26 cellular contexts compared by ENCODE assay signal in the genomic region with DNA sequence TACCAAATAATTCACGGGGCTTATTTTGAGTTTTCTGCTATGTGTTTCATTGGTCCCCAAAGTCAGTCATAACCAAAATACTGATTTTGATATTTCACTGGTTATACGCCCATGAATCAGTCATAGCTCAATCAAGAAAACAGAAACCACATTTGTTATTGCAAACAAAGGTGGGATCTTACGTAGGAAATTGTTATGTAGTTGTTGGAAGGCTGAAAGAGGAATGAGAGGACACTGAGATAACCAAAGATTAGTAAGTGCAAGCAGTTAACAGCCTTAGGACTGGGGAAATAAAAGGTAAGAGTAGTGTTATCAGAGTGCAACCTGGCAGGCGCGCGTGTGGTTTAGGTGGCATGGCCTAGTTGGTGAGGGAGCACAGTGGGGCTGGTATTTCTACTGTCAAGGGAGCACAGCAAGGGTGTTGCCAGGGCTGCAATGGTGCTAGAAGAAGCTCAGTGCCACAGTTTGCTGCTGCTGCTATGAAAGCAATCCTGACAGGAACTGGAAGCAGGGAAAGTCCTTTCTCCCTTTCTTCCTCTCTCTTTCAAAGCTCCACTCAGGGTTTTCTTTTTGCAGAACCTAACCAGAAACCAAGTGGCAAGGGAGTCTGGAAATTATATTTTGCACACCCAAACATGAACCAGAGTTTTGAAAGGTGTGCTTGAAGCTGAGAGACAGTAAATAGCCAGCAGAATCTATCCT. TPM values are rescaled to one million over a fixed set of nuclear protein-coding genes. Genes with fewer than 3 reads are reported as not detected.
DNase-seq lines count a peak whose midpoint lies in the region; ATAC-seq, FAIRE-seq and TF ChIP-seq lines count a peak whose summit lies in the region.
"Had no signal": no experiment of that assay in that cellular context is flagged by ENCODE, and none has a peak within 500 bp of the region (broad histone marks: within the 10 kb centered on the region; RNA-seq: fewer than 3 reads in every experiment).

No MANE protein-coding gene starts in this region.

- dilution Hi-C loops in endothelial cell of umbilical vein (cut with MboI; ENCODE audit: extremely low pct_ligation_motif_present, low sequenced_read_pairs): no loop called here

- H3K79me2 ChIP-seq in DND-41 (ENCODE audit: insufficient read depth, low read length): no peaks in the 10 kb centered on the region
- H3K79me2 ChIP-seq in endothelial cell of umbilical vein (ENCODE audit: control insufficient read depth, insufficient read depth, low read length): no peaks in the 10 kb centered on the region

- intact Hi-C loops in endothelial cell of umbilical vein (cut with micrococcal nuclease): loop anchor here (10.0 kb wide), 1 partner anchor 565 kb away; no protein-coding TSS in a partner anchor

- H3K9me3 ChIP-seq in DND-41 (ENCODE audit: insufficient read depth, low read length, severe bottlenecking) (no peaks in the 10 kb centered on the region), endothelial cell of umbilical vein (replicated peaks; ENCODE audit: control insufficient read depth, insufficient read depth, low read length) (no peaks in the 10 kb centered on the region)
- H3K9me3 ChIP-seq: colonic mucosa, heart left ventricle, upper lobe of right lung had no signal

- no peak overlapping the region for H3K4me3 Mint-ChIP-seq in IgD-negative memory B cell
- H3K4me3 Mint-ChIP-seq: activated CD4-positive, alpha-beta T cell treated with anti-CD3 and anti-CD28 coated beads, Interleukin-2, amount 10 ng/mL, durations not matched to agents 7 days and 5 days; naive thymus-derived CD4-positive, alpha-beta T cell had no signal

- H3K4me2 ChIP-seq in DND-41 (ENCODE audit: insufficient read depth, low read length): no peak overlapping the region
- no peak overlapping the region for H3K4me2 ChIP-seq in endothelial cell of umbilical vein (ENCODE audit: insufficient read depth, low read length)

- no peak overlapping the region for H3K4me3 ChIP-seq in DND-41 (ENCODE audit: low read depth in 1 of 2, low read length in 2 of 2)
- no peak overlapping the region for H3K4me3 ChIP-seq in endothelial cell of umbilical vein (replicated peaks in 1 of 3; ENCODE audit: insufficient read depth in 1 of 3, low read depth in 1 of 3, low read length in 3 of 3)
- H3K4me3 ChIP-seq: colonic mucosa, heart left ventricle, skin epidermis, upper lobe of right lung had no signal

- peak; percentile 23 for DNase-seq in activated naive CD4-positive, alpha-beta T cell treated with Interleukin-2 at 50 U/mL for 16 hours
- DNase-seq in activated naive CD4-positive, alpha-beta T cell (lab: John Stamatoyannopoulos, UW): no peak
- no peak for DNase-seq in DND-41
- DNase-seq in endothelial cell of umbilical vein (ENCODE audit: low read depth, low spot score): no peak
- no peak for DNase-seq in NK-92 (lab: John Stamatoyannopoulos, UW; ENCODE audit: unreplicated experiment)
- DNase-seq in NCI-H1436 treated with DMSO at 0.1 percent for 48 hours (lab: John Stamatoyannopoulos, UW): no peak
- DNase-seq: activated CD4-positive, alpha-beta T cell treated with anti-CD3 and anti-CD28 coated beads, Interleukin-2, amount 10 ng/mL, durations not matched to agents 7 days and 5 days; anterior cingulate cortex; colonic mucosa; effector memory CD4-positive, alpha-beta T cell; foreskin fibroblast; heart left ventricle; Karpas-422; kidney; midbrain; naive thymus-derived CD4-positive, alpha-beta T cell; NCI-H1436; NCI-H2107; NCI-H446; NCI-H82; stimulated activated CD4-positive, alpha-beta T cell treated with anti-CD3 and anti-CD28 coated beads, Interleukin-1b, Interleukin-23, amount 100 ng/mL, for 48 hours; upper lobe of right lung had no signal

- CTCF ChIA-PET in endothelial cell of umbilical vein (lab: Charles Lee): no interaction called here

- TF ChIP-seq CTCF in DND-41 (IDR thresholded peaks at IDR 0.05; ENCODE audit: borderline replicate concordance, extremely low read depth, low read length, poor library complexity, severe bottlenecking) (no peak), endothelial cell of umbilical vein (IDR thresholded peaks at IDR 0.05; ENCODE audit: extremely low read depth in 1 of 2, insufficient read depth in 1 of 2, low read depth in 1 of 2, low read length in 2 of 2) (no peak)

- POLR2A ChIA-PET in endothelial cell of umbilical vein (lab: Charles Lee): interaction anchor here (1.0 kb wide), 1 partner anchor 16 kb away, joined by 4 read pairs; no protein-coding TSS in a partner anchor

- H3K27me3 Mint-ChIP-seq in IgD-negative memory B cell: no peaks in the 10 kb centered on the region
- H3K27me3 Mint-ChIP-seq: activated CD4-positive, alpha-beta T cell treated with anti-CD3 and anti-CD28 coated beads, Interleukin-2, amount 10 ng/mL, durations not matched to agents 7 days and 5 days; naive thymus-derived CD4-positive, alpha-beta T cell had no signal

- peaks cover 0 to 4% (median 0%) of the 10 kb centered on the region in 3 donors for H3K9me3 Mint-ChIP-seq in IgD-negative memory B cell

- H3K36me3 ChIP-seq in DND-41 (ENCODE audit: insufficient read depth, low read length): no peaks in the 10 kb centered on the region
- no peaks in the 10 kb centered on the region for H3K36me3 ChIP-seq in endothelial cell of umbilical vein (ENCODE audit: control insufficient read depth in 2 of 2, extremely low read depth in 1 of 2, insufficient read depth in 2 of 2, low read length in 2 of 2)
- H3K36me3 ChIP-seq: colonic mucosa, upper lobe of right lung had no signal

- FAIRE-seq in endothelial cell of umbilical vein (lab: Jason Lieb, UNC): peak; percentile 18
- FAIRE-seq: bronchial epithelial cell, kidney had no signal

- no TSS peak for BruUV-seq in endothelial cell of umbilical vein (replicated peaks; lab: Mats Ljungman, UMichigan)

- peak overlapping the region in 2 of 3 donors; percentile 50 to 55 for H3K27ac Mint-ChIP-seq in IgD-negative memory B cell
- H3K27ac Mint-ChIP-seq: activated CD4-positive, alpha-beta T cell treated with anti-CD3 and anti-CD28 coated beads, Interleukin-2, amount 10 ng/mL, durations not matched to agents 7 days and 5 days; naive thymus-derived CD4-positive, alpha-beta T cell had no signal

- peak; percentile 35; the same call in 1 of the 3 replicates for ATAC-seq in DND-41 (ENCODE audit: insufficient read depth, low read depth)
- ATAC-seq: heart left ventricle, upper lobe of right lung had no signal

- TF ChIP-seq POLR2A in endothelial cell of umbilical vein (IDR thresholded peaks at IDR 0.05; ENCODE audit: low read depth, low read length): no peak

- H2AFZ ChIP-seq in DND-41 (ENCODE audit: low read depth, low read length) (no peak overlapping the region), endothelial cell of umbilical vein (ENCODE audit: low read depth, low read length) (no peak overlapping the region)

- no peaks in the 10 kb centered on the region for H3K9me1 ChIP-seq in endothelial cell of umbilical vein (replicated peaks; ENCODE audit: control insufficient read depth, extremely low read depth, insufficient read depth, low read length)

- no peaks in the 10 kb centered on the region for H3K4me1 Mint-ChIP-seq in IgD-negative memory B cell

- H3K36me3 Mint-ChIP-seq in IgD-negative memory B cell: peaks cover 3% of the 10 kb centered on the region

- H3K27ac ChIP-seq in DND-41 (ENCODE audit: low read length): no peak overlapping the region
- H3K27ac ChIP-seq in endothelial cell of umbilical vein (ENCODE audit: insufficient read depth, low read depth, low read length): no peak overlapping the region
- H3K27ac ChIP-seq: C4-2B, colonic mucosa, heart left ventricle, skin epidermis, upper lobe of right lung had no signal

- no peak overlapping the region for H3K9ac ChIP-seq in DND-41 (ENCODE audit: low read depth, low read length)
- no peak overlapping the region for H3K9ac ChIP-seq in endothelial cell of umbilical vein (replicated peaks; ENCODE audit: extremely low read depth, insufficient read depth, low read length)

- H3K27me3 ChIP-seq in DND-41 (ENCODE audit: insufficient read depth, low read length, poor library complexity) (no peaks in the 10 kb centered on the region), endothelial cell of umbilical vein (ENCODE audit: control insufficient read depth in 2 of 2, insufficient read depth in 2 of 2, low read length in 2 of 2) (no peaks in the 10 kb centered on the region)
- H3K27me3 ChIP-seq: colonic mucosa, heart left ventricle, upper lobe of right lung had no signal

- H4K20me1 ChIP-seq in DND-41 (ENCODE audit: insufficient read depth, low read length) (no peaks in the 10 kb centered on the region), endothelial cell of umbilical vein (replicated peaks; ENCODE audit: control insufficient read depth, extremely low read depth, insufficient read depth, low read length) (no peaks in the 10 kb centered on the region)

- H3K4me1 ChIP-seq in DND-41 (ENCODE audit: insufficient read depth, low read length) (no peaks in the 10 kb centered on the region), endothelial cell of umbilical vein (ENCODE audit: control insufficient read depth, extremely low read depth, insufficient read depth, low read length) (no peaks in the 10 kb centered on the region)
- H3K4me1 ChIP-seq: colonic mucosa, heart left ventricle, upper lobe of right lung had no signal

RNA-seq across cellular contexts. Expression of a gene that starts 33.7 kb away (rescaled TPM):
- polyA plus RNA-seq in IgD-negative memory B cell (19.4 TPM), endothelial cell of umbilical vein (18.8 and 20.3 TPM in 2 replicates)
- total RNA-seq in endothelial cell of umbilical vein: 44.8 and 46.6 TPM in 2 replicates
- polyA plus RNA-seq in endothelial cell of umbilical vein (2011; cell fraction: cytosol; rRNA removed): 22.3 and 23.7 TPM in 2 replicates
- 24.3 and 29.7 TPM in 2 replicates for polyA plus RNA-seq in endothelial cell of umbilical vein (2011; cell fraction: nucleus; rRNA removed)
- polyA plus RNA-seq in endothelial cell of umbilical vein (2012): 34.5 and 46.9 TPM in 2 replicates
- 19.7 and 25.7 TPM in 2 replicates for polyA minus RNA-seq in endothelial cell of umbilical vein
- 9.3 TPM for polyA minus RNA-seq in endothelial cell of umbilical vein (2011; cell fraction: cytosol; rRNA and poly(A)+ RNA removed)
- polyA minus RNA-seq in endothelial cell of umbilical vein (2011; cell fraction: nucleus; rRNA and poly(A)+ RNA removed): 21.9 and 31.1 TPM in 2 replicates

RNA-seq across cellular contexts. Expression of a gene that starts 50.0 kb away (rescaled TPM):
- 4.6 TPM for polyA plus RNA-seq in IgD-negative memory B cell
- total RNA-seq in endothelial cell of umbilical vein: 7.9 and 9.0 TPM in 2 replicates
- 1.3 and 1.6 TPM in 2 replicates for polyA plus RNA-seq in endothelial cell of umbilical vein
- polyA plus RNA-seq in endothelial cell of umbilical vein (2011; cell fraction: cytosol; rRNA removed): 1.9 and 2.4 TPM in 2 replicates
- polyA plus RNA-seq in endothelial cell of umbilical vein (2011; cell fraction: nucleus; rRNA removed): 4.8 and 7.4 TPM in 2 replicates
- 8.2 and 8.4 TPM in 2 replicates for polyA plus RNA-seq in endothelial cell of umbilical vein (2012)
- 6.2 and 6.3 TPM in 2 replicates for polyA minus RNA-seq in endothelial cell of umbilical vein
- polyA minus RNA-seq in endothelial cell of umbilical vein (2011; cell fraction: cytosol; rRNA and poly(A)+ RNA removed): 4.6 TPM
- 9.9 and 11.2 TPM in 2 replicates for polyA minus RNA-seq in endothelial cell of umbilical vein (2011; cell fraction: nucleus; rRNA and poly(A)+ RNA removed)

RNA-seq across cellular contexts. Expression of a gene that starts 52.6 kb away (rescaled TPM):
- polyA plus RNA-seq in IgD-negative memory B cell (11.5 TPM), endothelial cell of umbilical vein (3.2 and 3.4 TPM in 2 replicates)
- total RNA-seq in endothelial cell of umbilical vein: 13.8 and 13.9 TPM in 2 replicates
- 3.6 and 3.9 TPM in 2 replicates for polyA plus RNA-seq in endothelial cell of umbilical vein (2011; cell fraction: cytosol; rRNA removed)
- polyA plus RNA-seq in endothelial cell of umbilical vein (2011; cell fraction: nucleus; rRNA removed): 18.0 and 19.9 TPM in 2 replicates
- 4.8 and 5.2 TPM in 2 replicates for polyA plus RNA-seq in endothelial cell of umbilical vein (2012)
- polyA minus RNA-seq in endothelial cell of umbilical vein: 13.9 and 16.6 TPM in 2 replicates
- polyA minus RNA-seq in endothelial cell of umbilical vein (2011; cell fraction: cytosol; rRNA and poly(A)+ RNA removed): 1.7 TPM
- 69.4 and 69.7 TPM in 2 replicates for polyA minus RNA-seq in endothelial cell of umbilical vein (2011; cell fraction: nucleus; rRNA and poly(A)+ RNA removed)
